ENCODE assay signal across 1 cellular context in genomic region chr1:150551784-150552691, GRCh38.
A peak's percentile ranks its signal among the peaks of the same experiment; 100 is the strongest.
TF ChIP-seq lines count a peak whose summit lies in the region.

No MANE protein-coding gene starts in this region.

TF ChIP-seq in K562, 482 proteins besides CTCF, POLR2A, EP300 and RAD21 (continued from another document and continues in another):
- TF ChIP-seq ZNF318 (IDR thresholded peaks at IDR 0.05; ENCODE audit: borderline replicate concordance in 1 of 2, low read depth in 1 of 2) (no peak), ZNF778 (CRISPR knock-in tag; IDR thresholded peaks at IDR 0.05) (no peak), CCNT2 (IDR thresholded peaks at IDR 0.05; ENCODE audit: borderline replicate concordance, extremely low read depth, insufficient read length, low read depth, low read length) (peak; percentile 17), ZNF3 (CRISPR knock-in tag; IDR thresholded peaks at IDR 0.05) (no peak), PHTF2 (CRISPR knock-in tag; IDR thresholded peaks at IDR 0.05) (no peak), SRSF3 (IDR thresholded peaks at IDR 0.05; ENCODE audit: insufficient read depth, low read length) (no peak), RBM17 (IDR thresholded peaks at IDR 0.05; ENCODE audit: borderline replicate concordance, low read depth, low read length) (no peak), MYNN (IDR thresholded peaks at IDR 0.05) (peak; percentile 59; the same call in 1 of the 2 replicates), MYNN (CRISPR knock-in tag; IDR thresholded peaks at IDR 0.05) (no peak), KAT8 (IDR thresholded peaks at IDR 0.05; ENCODE audit: low read depth) (no peak), ZFP1 (CRISPR knock-in tag; IDR thresholded peaks at IDR 0.05) (no peak), LCOR (CRISPR knock-in tag; IDR thresholded peaks at IDR 0.05) (no peak), ZNF592 (IDR thresholded peaks at IDR 0.05) (peak; percentile 48; the same call in 1 of the 2 replicates), ZNF436 (CRISPR knock-in tag; IDR thresholded peaks at IDR 0.05) (no peak), SIN3A (IDR thresholded peaks at IDR 0.05; ENCODE audit: borderline replicate concordance in 2 of 2, control insufficient read depth in 1 of 2, low read depth in 2 of 2, low read length in 2 of 2) (no peak), RBM34 (IDR thresholded peaks at IDR 0.05; ENCODE audit: borderline replicate concordance, insufficient read depth, low read length) (no peak), BCL6 (CRISPR knock-in tag; IDR thresholded peaks at IDR 0.05) (no peak), IFI16 (CRISPR knock-in tag; IDR thresholded peaks at IDR 0.05) (no peak), FUS (optimal IDR thresholded peaks at IDR 0.05; ENCODE audit: low read depth, low read length) (no peak), CHD2 (IDR thresholded peaks at IDR 0.05; ENCODE audit: low read depth, low read length) (no peak), TFAM (CRISPR knock-in tag; conservative IDR thresholded peaks at IDR 0.05) (no peak), SAFB2 (IDR thresholded peaks at IDR 0.05; ENCODE audit: borderline replicate concordance, low read depth, low read length, severe bottlenecking) (no peak), THAP7 (CRISPR knock-in tag; IDR thresholded peaks at IDR 0.05) (no peak), ZNF75A (CRISPR knock-in tag; IDR thresholded peaks at IDR 0.05) (no peak), ZNF717 (CRISPR knock-in tag; IDR thresholded peaks at IDR 0.05) (no peak), RCOR1 (IDR thresholded peaks at IDR 0.05; ENCODE audit: borderline replicate concordance in 1 of 2, low read depth in 2 of 2, low read length in 2 of 2) (peak in 1 of 2 experiments; percentile 68; a peak in 1 of 4 replicates), TSC22D4 (tag; IDR thresholded peaks at IDR 0.05) (no peak), STAG1 (CRISPR knock-in tag; IDR thresholded peaks at IDR 0.05; ENCODE audit: borderline replicate concordance) (no peak), HMGN3 (IDR thresholded peaks at IDR 0.05; ENCODE audit: borderline replicate concordance, extremely low read depth, insufficient read length, low read depth, low read length) (peak; percentile 56)
- TF ChIP-seq, protein P1, sequence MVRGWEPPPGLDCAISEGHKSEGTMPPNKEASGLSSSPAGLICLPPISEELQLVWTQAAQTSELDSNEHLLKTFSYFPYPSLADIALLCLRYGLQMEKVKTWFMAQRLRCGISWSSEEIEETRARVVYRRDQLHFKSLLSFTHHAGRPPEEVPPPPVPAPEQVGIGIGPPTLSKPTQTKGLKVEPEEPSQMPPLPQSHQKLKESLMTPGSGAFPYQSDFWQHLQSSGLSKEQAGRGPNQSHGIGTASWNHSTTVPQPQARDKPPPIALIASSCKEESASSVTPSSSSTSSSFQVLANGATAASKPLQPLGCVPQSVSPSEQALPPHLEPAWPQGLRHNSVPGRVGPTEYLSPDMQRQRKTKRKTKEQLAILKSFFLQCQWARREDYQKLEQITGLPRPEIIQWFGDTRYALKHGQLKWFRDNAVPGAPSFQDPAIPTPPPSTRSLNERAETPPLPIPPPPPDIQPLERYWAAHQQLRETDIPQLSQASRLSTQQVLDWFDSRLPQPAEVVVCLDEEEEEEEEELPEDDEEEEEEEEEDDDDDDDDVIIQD (CRISPR knock-in tag; IDR thresholded peaks at IDR 0.05) = no peak
- TF ChIP-seq, protein P2, sequence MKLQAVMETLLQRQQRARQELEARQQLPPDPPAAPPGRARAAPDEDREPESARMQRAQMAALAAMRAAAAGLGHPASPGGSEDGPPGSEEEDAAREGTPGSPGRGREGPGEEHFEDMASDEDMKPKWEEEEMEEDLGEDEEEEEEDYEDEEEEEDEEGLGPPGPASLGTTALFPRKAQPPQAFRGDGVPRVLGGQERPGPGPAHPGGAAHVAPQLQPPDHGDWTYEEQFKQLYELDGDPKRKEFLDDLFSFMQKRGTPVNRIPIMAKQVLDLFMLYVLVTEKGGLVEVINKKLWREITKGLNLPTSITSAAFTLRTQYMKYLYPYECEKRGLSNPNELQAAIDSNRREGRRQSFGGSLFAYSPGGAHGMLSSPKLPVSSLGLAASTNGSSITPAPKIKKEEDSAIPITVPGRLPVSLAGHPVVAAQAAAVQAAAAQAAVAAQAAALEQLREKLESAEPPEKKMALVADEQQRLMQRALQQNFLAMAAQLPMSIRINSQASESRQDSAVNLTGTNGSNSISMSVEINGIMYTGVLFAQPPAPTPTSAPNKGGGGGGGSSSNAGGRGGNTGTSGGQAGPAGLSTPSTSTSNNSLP (IDR thresholded peaks at IDR 0.05; ENCODE audit: borderline replicate concordance, low read depth, low read length) = no peak
- TF ChIP-seq, protein P3, sequence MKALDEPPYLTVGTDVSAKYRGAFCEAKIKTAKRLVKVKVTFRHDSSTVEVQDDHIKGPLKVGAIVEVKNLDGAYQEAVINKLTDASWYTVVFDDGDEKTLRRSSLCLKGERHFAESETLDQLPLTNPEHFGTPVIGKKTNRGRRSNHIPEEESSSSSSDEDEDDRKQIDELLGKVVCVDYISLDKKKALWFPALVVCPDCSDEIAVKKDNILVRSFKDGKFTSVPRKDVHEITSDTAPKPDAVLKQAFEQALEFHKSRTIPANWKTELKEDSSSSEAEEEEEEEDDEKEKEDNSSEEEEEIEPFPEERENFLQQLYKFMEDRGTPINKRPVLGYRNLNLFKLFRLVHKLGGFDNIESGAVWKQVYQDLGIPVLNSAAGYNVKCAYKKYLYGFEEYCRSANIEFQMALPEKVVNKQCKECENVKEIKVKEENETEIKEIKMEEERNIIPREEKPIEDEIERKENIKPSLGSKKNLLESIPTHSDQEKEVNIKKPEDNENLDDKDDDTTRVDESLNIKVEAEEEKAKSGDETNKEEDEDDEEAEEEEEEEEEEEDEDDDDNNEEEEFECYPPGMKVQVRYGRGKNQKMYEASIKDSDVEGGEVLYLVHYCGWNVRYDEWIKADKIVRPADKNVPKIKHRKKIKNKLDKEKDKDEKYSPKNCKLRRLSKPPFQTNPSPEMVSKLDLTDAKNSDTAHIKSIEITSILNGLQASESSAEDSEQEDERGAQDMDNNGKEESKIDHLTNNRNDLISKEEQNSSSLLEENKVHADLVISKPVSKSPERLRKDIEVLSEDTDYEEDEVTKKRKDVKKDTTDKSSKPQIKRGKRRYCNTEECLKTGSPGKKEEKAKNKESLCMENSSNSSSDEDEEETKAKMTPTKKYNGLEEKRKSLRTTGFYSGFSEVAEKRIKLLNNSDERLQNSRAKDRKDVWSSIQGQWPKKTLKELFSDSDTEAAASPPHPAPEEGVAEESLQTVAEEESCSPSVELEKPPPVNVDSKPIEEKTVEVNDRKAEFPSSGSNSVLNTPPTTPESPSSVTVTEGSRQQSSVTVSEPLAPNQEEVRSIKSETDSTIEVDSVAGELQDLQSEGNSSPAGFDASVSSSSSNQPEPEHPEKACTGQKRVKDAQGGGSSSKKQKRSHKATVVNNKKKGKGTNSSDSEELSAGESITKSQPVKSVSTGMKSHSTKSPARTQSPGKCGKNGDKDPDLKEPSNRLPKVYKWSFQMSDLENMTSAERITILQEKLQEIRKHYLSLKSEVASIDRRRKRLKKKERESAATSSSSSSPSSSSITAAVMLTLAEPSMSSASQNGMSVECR (CRISPR knock-in tag; IDR thresholded peaks at IDR 0.05) = no peak; the same call in 1 of the 2 replicates
- TF ChIP-seq, protein P4, sequence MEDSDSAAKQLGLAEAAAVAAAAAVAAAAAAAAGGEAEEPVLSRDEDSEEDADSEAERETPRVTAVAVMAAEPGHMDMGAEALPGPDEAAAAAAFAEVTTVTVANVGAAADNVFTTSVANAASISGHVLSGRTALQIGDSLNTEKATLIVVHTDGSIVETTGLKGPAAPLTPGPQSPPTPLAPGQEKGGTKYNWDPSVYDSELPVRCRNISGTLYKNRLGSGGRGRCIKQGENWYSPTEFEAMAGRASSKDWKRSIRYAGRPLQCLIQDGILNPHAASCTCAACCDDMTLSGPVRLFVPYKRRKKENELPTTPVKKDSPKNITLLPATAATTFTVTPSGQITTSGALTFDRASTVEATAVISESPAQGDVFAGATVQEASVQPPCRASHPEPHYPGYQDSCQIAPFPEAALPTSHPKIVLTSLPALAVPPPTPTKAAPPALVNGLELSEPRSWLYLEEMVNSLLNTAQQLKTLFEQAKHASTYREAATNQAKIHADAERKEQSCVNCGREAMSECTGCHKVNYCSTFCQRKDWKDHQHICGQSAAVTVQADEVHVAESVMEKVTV (CRISPR knock-in tag; IDR thresholded peaks at IDR 0.05) = no peak
- TF ChIP-seq, protein P5, sequence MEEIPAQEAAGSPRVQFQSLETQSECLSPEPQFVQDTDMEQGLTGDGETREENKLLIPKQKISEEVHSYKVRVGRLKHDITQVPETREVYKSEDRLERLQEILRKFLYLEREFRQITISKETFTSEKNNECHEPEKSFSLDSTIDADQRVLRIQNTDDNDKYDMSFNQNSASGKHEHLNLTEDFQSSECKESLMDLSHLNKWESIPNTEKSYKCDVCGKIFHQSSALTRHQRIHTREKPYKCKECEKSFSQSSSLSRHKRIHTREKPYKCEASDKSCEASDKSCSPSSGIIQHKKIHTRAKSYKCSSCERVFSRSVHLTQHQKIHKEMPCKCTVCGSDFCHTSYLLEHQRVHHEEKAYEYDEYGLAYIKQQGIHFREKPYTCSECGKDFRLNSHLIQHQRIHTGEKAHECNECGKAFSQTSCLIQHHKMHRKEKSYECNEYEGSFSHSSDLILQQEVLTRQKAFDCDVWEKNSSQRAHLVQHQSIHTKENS (CRISPR knock-in tag; IDR thresholded peaks at IDR 0.05) = no peak
